8 cellular contexts compared by ENCODE assay signal in genomic region chr12:22018860-22019259, GRCh38. TPM values are rescaled to one million over a fixed set of nuclear protein-coding genes. Genes with fewer than 3 reads are reported as not detected.
DNase-seq lines count a peak whose midpoint lies in the region; ATAC-seq and TF ChIP-seq lines count a peak whose summit lies in the region.
"Had no signal": no experiment of that assay in that cellular context is flagged by ENCODE, and none has a peak within 500 bp of the region (broad histone marks: within the 10 kb centered on the region; RNA-seq: fewer than 3 reads in every experiment).

No MANE protein-coding gene starts in this region.

- peaks cover 4% of the 10 kb centered on the region for H3K36me3 Mint-ChIP-seq in endodermal cell (ENCODE audit: low read depth)

- H3K36me3 ChIP-seq in endodermal cell (ENCODE audit: control insufficient read depth, insufficient read depth, low read length), result no peaks in the 10 kb centered on the region

- H3K4me1 Mint-ChIP-seq in endodermal cell, result peaks cover 2% of the 10 kb centered on the region

- no peak overlapping the region for H3K4me3 ChIP-seq in endodermal cell (ENCODE audit: low read length)
- no peak overlapping the region for H3K4me3 ChIP-seq in retinal pigment epithelial cell (ENCODE audit: low read length)

- no peak overlapping the region for H3K9ac ChIP-seq in endodermal cell (ENCODE audit: extremely low read depth, low read length, poor library complexity, severe bottlenecking)

- no peak overlapping the region for H3K4me3 Mint-ChIP-seq in endodermal cell

- ATAC-seq in GM19455 (IDR thresholded peaks at IDR 0.05; ENCODE audit: unreplicated experiment) (no peak), HG02970 (IDR thresholded peaks at IDR 0.05; ENCODE audit: low FRiP score, unreplicated experiment) (no peak)

- H3K27me3 ChIP-seq in endodermal cell (ENCODE audit: control insufficient read depth, insufficient read depth, low read length, poor library complexity, severe bottlenecking), result peaks cover 17% of the 10 kb centered on the region

- no peaks in the 10 kb centered on the region for H3K4me1 ChIP-seq in endodermal cell (ENCODE audit: control insufficient read depth, insufficient read depth, low read length)

- TF ChIP-seq CTCF in GM10266 (IDR thresholded peaks at IDR 0.05; ENCODE audit: control insufficient read depth, insufficient read depth, low read depth, missing control alignments), result peak; percentile 33
- TF ChIP-seq CTCF in endodermal cell (conservative IDR thresholded peaks at IDR 0.05), result peak; percentile 78
- peak; percentile 33 for TF ChIP-seq CTCF in retinal pigment epithelial cell (conservative IDR thresholded peaks at IDR 0.05; ENCODE audit: low read depth, low read length)

- no peaks in the 10 kb centered on the region for H3K27me3 Mint-ChIP-seq in endodermal cell (ENCODE audit: insufficient read depth)

- WGBS in endodermal cell (ENCODE audit: insufficient coverage in 1 of 2, insufficient read length in 1 of 2), 2 experiments, result 81 to 100% methylated on average over 1 to 3 of the region's 6 CpGs

- no peak overlapping the region for H3K27ac Mint-ChIP-seq in endodermal cell

- DNase-seq in GM10266 (ENCODE audit: extremely low spot score), result no peak
- DNase-seq in NCI-H2196 treated with DMSO at 0.1 percent for 48 hours (lab: John Stamatoyannopoulos, UW; ENCODE audit: unreplicated experiment), result peak; percentile 28
- DNase-seq in endodermal cell, result no peak
- DNase-seq in retinal pigment epithelial cell (ENCODE audit: low read depth), result no peak
- no peak for DNase-seq in NCI-H1092 (lab: John Stamatoyannopoulos, UW)
- DNase-seq: stimulated activated CD4-positive, alpha-beta T cell treated with anti-CD3 and anti-CD28 coated beads, Interleukin-1b, Interleukin-23, amount 100 ng/mL, for 48 hours had no signal

- peaks cover 17% of the 10 kb centered on the region for H3K9me3 ChIP-seq in endodermal cell (ENCODE audit: control insufficient read depth, low read length)

- peaks cover 16% of the 10 kb centered on the region for H3K9me3 Mint-ChIP-seq in endodermal cell

- H3K27ac ChIP-seq in endodermal cell (ENCODE audit: low read depth, low read length), result no peak overlapping the region

RNA-seq across cellular contexts. Expression of gene CMAS, which starts 27.2 kb away (rescaled TPM):
- 10 to 100 TPM; 50.2 to 87.3 TPM for total RNA-seq in endodermal cell
- polyA plus RNA-seq in endodermal cell (2013, experiment 1 of 2), result 46.2 TPM
- polyA plus RNA-seq in endodermal cell (2013, experiment 2 of 2), result 44.8 TPM
